Comparison of ENCODE assay signal across 9 cellular contexts in the genomic region with DNA sequence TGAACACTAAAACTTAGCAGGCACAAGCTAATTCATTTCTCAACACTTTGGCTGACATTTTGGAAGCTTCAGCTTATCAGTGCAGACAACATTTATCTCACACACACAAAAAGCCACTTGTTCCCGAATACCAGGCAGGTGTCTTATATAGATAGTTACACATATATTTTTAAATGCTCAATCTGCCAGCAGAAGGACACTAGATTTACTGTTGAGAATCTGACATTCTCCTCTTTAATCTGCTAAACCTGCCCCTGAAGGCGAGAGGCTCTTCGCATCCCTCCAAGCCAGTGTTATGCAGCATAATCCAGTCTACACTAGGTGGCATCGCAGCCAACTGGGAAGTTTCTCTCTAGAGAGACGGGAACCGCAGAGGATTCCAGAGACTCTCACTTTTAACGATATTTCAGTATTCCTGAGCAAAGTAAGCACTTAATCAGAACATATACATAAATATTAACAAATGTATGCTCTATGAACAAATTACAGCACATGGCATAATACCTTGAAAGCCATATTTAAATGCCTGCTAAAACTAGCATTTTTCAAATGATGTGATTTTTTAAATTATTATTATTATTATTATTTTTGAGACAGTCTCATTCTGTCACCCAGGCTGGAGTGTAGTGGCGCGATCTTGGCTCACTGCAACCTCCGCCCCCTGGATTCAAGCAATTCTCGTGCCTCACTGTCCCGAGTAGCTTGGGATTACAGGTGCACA.
DNase-seq lines count a peak whose midpoint lies in the region; ATAC-seq, FAIRE-seq and TF ChIP-seq lines count a peak whose summit lies in the region.
"Had no signal": no experiment of that assay in that cellular context is flagged by ENCODE, and none has a peak within 500 bp of the region (broad histone marks: within the 10 kb centered on the region; RNA-seq: fewer than 3 reads in every experiment).

No MANE protein-coding gene starts in this region.

- POLR2A ChIA-PET in PC-3 (lab: Charles Lee; ENCODE audit: unreplicated experiment): interaction anchor here (0.6 kb wide), 1 partner anchor 90 kb away, joined by 3 read pairs; no protein-coding TSS in a partner anchor

- H3K4me2 ChIP-seq in PC-3 (ENCODE audit: low read length): peak overlapping the region; percentile 39; the same call in 1 of the 2 replicates
- H3K4me2 ChIP-seq in neural progenitor cell: no peak overlapping the region

- TF ChIP-seq CTCF in GM13976 (IDR thresholded peaks at IDR 0.05; ENCODE audit: borderline replicate concordance, control extremely low read depth, extremely low read depth, insufficient read depth, missing control alignments): peak; percentile 38
- peak; percentile 89 for TF ChIP-seq CTCF in PC-3 (conservative IDR thresholded peaks at IDR 0.05; ENCODE audit: low read depth, low read length)
- TF ChIP-seq CTCF in epithelial cell of proximal tubule (conservative IDR thresholded peaks at IDR 0.05; ENCODE audit: low read depth, low read length): peak; percentile 88
- peak; percentile 65 for TF ChIP-seq CTCF in neural progenitor cell (IDR thresholded peaks at IDR 0.05)

- no peaks in the 10 kb centered on the region for H3K27me3 ChIP-seq in PC-3 (ENCODE audit: low read length)
- H3K27me3 ChIP-seq in neural progenitor cell: no peaks in the 10 kb centered on the region

- H3K4me3 ChIP-seq in PC-3 (ENCODE audit: low read length) (no peak overlapping the region), epithelial cell of proximal tubule (ENCODE audit: low read depth, low read length) (no peak overlapping the region), neural progenitor cell (no peak overlapping the region)

- peak; percentile 70 for ATAC-seq in PC-3
- ATAC-seq in stimulated activated effector memory CD8-positive, alpha-beta T cell treated with anti-CD3 and anti-CD28 coated beads, Interleukin-12 subunit alpha, Interleukin-12 subunit beta, amount 100 ng/mL, for 72 hours: no peak

- H3K9ac ChIP-seq in PC-3 (ENCODE audit: low read length) (peak overlapping the region; percentile 30; the same call in 1 of the 2 replicates), neural progenitor cell (no peak overlapping the region)

- peaks cover 8% of the 10 kb centered on the region for H3K9me3 Mint-ChIP-seq in neural progenitor cell
- H3K9me3 Mint-ChIP-seq in stimulated activated effector memory CD8-positive, alpha-beta T cell treated with anti-CD3 and anti-CD28 coated beads, Interleukin-12 subunit alpha, Interleukin-12 subunit beta, amount 100 ng/mL, for 72 hours: no peaks in the 10 kb centered on the region
- H3K9me3 Mint-ChIP-seq: dendritic cell treated with granulocyte-macrophage colony-stimulating factor and Interleukin-4, amounts not matched to agents 40 ng/mL and 50 ng/mL, for 4 days had no signal

- H3K9me3 ChIP-seq in PC-3 (ENCODE audit: low read length): no peaks in the 10 kb centered on the region
- no peaks in the 10 kb centered on the region for H3K9me3 ChIP-seq in neural progenitor cell (ENCODE audit: low read depth)

- no TSS peak for BruUV-seq in PC-3 (replicated peaks; lab: Mats Ljungman, UMichigan)

- no peak overlapping the region; the same call in 1 of the 2 replicates for H3K27ac ChIP-seq in PC-3 (ENCODE audit: low read length)
- H3K27ac ChIP-seq in neural progenitor cell: no peak overlapping the region

- CTCF ChIA-PET in PC-3 (lab: Charles Lee): interaction anchor here (0.6 to 1.0 kb wide), 3 partner anchors 33 to 105 kb away, joined by 4 to 6 read pairs (median 4); no protein-coding TSS in a partner anchor

- in situ Hi-C loops in GM13976 (cut with MboI; ENCODE audit: low sequenced_read_pairs, unreplicated experiment): no loop called here

- H4K20me1 ChIP-seq in PC-3 (ENCODE audit: low read length): no peaks in the 10 kb centered on the region
- H4K20me1 ChIP-seq in neural progenitor cell (ENCODE audit: low read depth): no peaks in the 10 kb centered on the region

- no peaks in the 10 kb centered on the region for H3K79me2 ChIP-seq in PC-3 (ENCODE audit: low read length)
- H3K79me2 ChIP-seq in neural progenitor cell (ENCODE audit: low read depth): no peaks in the 10 kb centered on the region

- no peaks in the 10 kb centered on the region for H3K9me2 ChIP-seq in PC-3 (replicated peaks; ENCODE audit: low read length)

- peaks cover 2% of the 10 kb centered on the region for H3K27me3 Mint-ChIP-seq in neural progenitor cell (ENCODE audit: insufficient read depth, low read depth)

- H3K36me3 ChIP-seq in PC-3 (ENCODE audit: low read depth, low read length) (no peaks in the 10 kb centered on the region), neural progenitor cell (no peaks in the 10 kb centered on the region)

- peaks cover 16% of the 10 kb centered on the region for H3K4me1 ChIP-seq in PC-3 (ENCODE audit: insufficient read depth, low read length)
- H3K4me1 ChIP-seq in neural progenitor cell: no peaks in the 10 kb centered on the region

- FAIRE-seq in A204.1 (lab: Jason Lieb, UNC): peak; percentile 96

- peaks cover 24% of the 10 kb centered on the region for H3K4me1 Mint-ChIP-seq in neural progenitor cell
- no peaks in the 10 kb centered on the region for H3K4me1 Mint-ChIP-seq in stimulated activated effector memory CD8-positive, alpha-beta T cell treated with anti-CD3 and anti-CD28 coated beads, Interleukin-12 subunit alpha, Interleukin-12 subunit beta, amount 100 ng/mL, for 72 hours

- intact Hi-C loops in PC-3 (cut with micrococcal nuclease): loop anchor here (1.0 kb wide), 1 partner anchor 106 kb away; no protein-coding TSS in a partner anchor

- H3K36me3 Mint-ChIP-seq in neural progenitor cell: peaks cover 6% of the 10 kb centered on the region
- no peaks in the 10 kb centered on the region for H3K36me3 Mint-ChIP-seq in stimulated activated effector memory CD8-positive, alpha-beta T cell treated with anti-CD3 and anti-CD28 coated beads, Interleukin-12 subunit alpha, Interleukin-12 subunit beta, amount 100 ng/mL, for 72 hours

- H2AFZ ChIP-seq in PC-3 (ENCODE audit: low read length) (peak overlapping the region; percentile 60), neural progenitor cell (replicated peaks) (no peak overlapping the region)

- DNase-seq in GM13976 (ENCODE audit: low spot score) (no peak), PC-3 (peak; percentile 79), epithelial cell of proximal tubule (ENCODE audit: low read depth) (peak; percentile 15), neural progenitor cell (ENCODE audit: low spot score) (peak; percentile 69), NCI-H1105 treated with DMSO at 0.1 percent for 48 hours (lab: John Stamatoyannopoulos, UW) (no peak)
- DNase-seq in stimulated activated effector memory CD8-positive, alpha-beta T cell treated with anti-CD3 and anti-CD28 coated beads, Interleukin-12 subunit alpha, Interleukin-12 subunit beta, amount 100 ng/mL, for 72 hours (ENCODE audit: low spot score in 2 of 2): no peak
- DNase-seq in activated T-cell treated with anti-CD3 and anti-CD28 coated beads, Interleukin-2, amount 50 U/mL, for 1 hour: no peak

- no peak overlapping the region for H3K27ac Mint-ChIP-seq in neural progenitor cell
- H3K27ac Mint-ChIP-seq in stimulated activated effector memory CD8-positive, alpha-beta T cell treated with anti-CD3 and anti-CD28 coated beads, Interleukin-12 subunit alpha, Interleukin-12 subunit beta, amount 100 ng/mL, for 72 hours: no peak overlapping the region
- H3K27ac Mint-ChIP-seq: dendritic cell treated with granulocyte-macrophage colony-stimulating factor and Interleukin-4, amounts not matched to agents 40 ng/mL and 50 ng/mL, for 4 days had no signal

- H3F3A ChIP-seq in PC-3 (ENCODE audit: low read length, unreplicated experiment) (peaks cover 13% of the 10 kb centered on the region), neural progenitor cell (ENCODE audit: low read depth) (no peaks in the 10 kb centered on the region)

- no peak overlapping the region for H3K4me3 Mint-ChIP-seq in neural progenitor cell
- no peak overlapping the region for H3K4me3 Mint-ChIP-seq in stimulated activated effector memory CD8-positive, alpha-beta T cell treated with anti-CD3 and anti-CD28 coated beads, Interleukin-12 subunit alpha, Interleukin-12 subunit beta, amount 100 ng/mL, for 72 hours
- H3K4me3 Mint-ChIP-seq: dendritic cell treated with granulocyte-macrophage colony-stimulating factor and Interleukin-4, amounts not matched to agents 40 ng/mL and 50 ng/mL, for 4 days had no signal

Comparison
In these comparisons a context has a peak if more than half of its experiments do, and no peak if none do; other contexts are left out.
1. DNase-seq: peak in PC-3 (single experiment), epithelial cell of proximal tubule (single experiment) and neural progenitor cell (single experiment); none in GM13976 (single experiment), stimulated activated effector memory CD8-positive, alpha-beta T cell treated with anti-CD3 and anti-CD28 coated beads, Interleukin-12 subunit alpha, Interleukin-12 subunit beta, amount 100 ng/mL, for 72 hours (0 of 2), NCI-H1105 treated with DMSO at 0.1 percent for 48 hours (single experiment) and activated T-cell treated with anti-CD3 and anti-CD28 coated beads, Interleukin-2, amount 50 U/mL, for 1 hour (single experiment).
2. CTCF ChIP-seq: peak in every context shown above with its lines; median percentile 89 in PC-3; 88 in epithelial cell of proximal tubule; 65 in neural progenitor cell; 38 in GM13976.